29 cellular contexts compared by ENCODE assay signal in the genomic region with DNA sequence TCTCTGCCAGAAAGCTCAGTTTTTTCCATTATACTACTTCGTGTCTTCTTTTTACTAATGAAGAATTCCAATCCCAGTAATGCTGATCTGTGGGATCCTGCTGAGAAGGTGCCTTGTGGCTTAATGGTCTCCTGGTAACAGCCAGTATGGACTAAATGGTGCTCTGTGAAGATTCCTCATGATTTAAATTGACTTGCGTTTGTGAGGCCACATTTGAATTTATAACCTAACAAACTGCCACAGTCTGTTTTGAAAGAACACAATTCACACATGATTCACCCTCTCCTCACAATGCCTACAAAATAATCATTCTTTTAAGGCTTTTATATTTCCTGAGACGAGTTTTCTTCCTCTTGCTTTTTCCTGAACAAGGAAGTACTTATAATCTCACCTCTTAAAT.
DNase-seq lines count a peak whose midpoint lies in the region; ATAC-seq and TF ChIP-seq lines count a peak whose summit lies in the region.
"Had no signal": no experiment of that assay in that cellular context is flagged by ENCODE, and none has a peak within 500 bp of the region (broad histone marks: within the 10 kb centered on the region; RNA-seq: fewer than 3 reads in every experiment).

No MANE protein-coding gene starts in this region.

- H3K27ac ChIP-seq in ACC112 (ENCODE audit: low read depth, low read length) = no peak overlapping the region; the same call in 1 of the 2 replicates
- H3K27ac ChIP-seq: dorsolateral prefrontal cortex, GM23248, RWPE1, spleen, upper lobe of left lung, VCaP had no signal

- H3K4me1 ChIP-seq in ACC112 (ENCODE audit: control insufficient read depth, insufficient read depth, low read length, unreplicated experiment) = peaks cover 5% of the 10 kb centered on the region
- H3K4me1 ChIP-seq: spleen, upper lobe of left lung had no signal

- no peaks in the 10 kb centered on the region for H3K79me2 ChIP-seq in ACC112 (ENCODE audit: control insufficient read depth, insufficient read depth, low read length, unreplicated experiment)

- ATAC-seq in GM18907 (IDR thresholded peaks at IDR 0.05; ENCODE audit: unreplicated experiment) (no peak), GM18517 (IDR thresholded peaks at IDR 0.05; ENCODE audit: unreplicated experiment) (no peak)
- ATAC-seq: natural killer cell treated with Interleukin-12 subunit alpha and Interleukin-12 subunit beta and Interleukin-15 and Interleukin-18, amount 100 ng/mL, for 72 hours; right cardiac atrium had no signal

- H3K4me3 ChIP-seq in ACC112 (ENCODE audit: low read depth, low read length) (no peak overlapping the region), choroid plexus epithelial cell (ENCODE audit: low read depth, low read length) (no peak overlapping the region)
- H3K4me3 ChIP-seq: dorsolateral prefrontal cortex, GM23248, spleen, upper lobe of left lung had no signal

- no peaks in the 10 kb centered on the region for H3K36me3 Mint-ChIP-seq in mesothelial cell of epicardium
- H3K36me3 Mint-ChIP-seq: activated naive CD8-positive, alpha-beta T cell treated with anti-CD3 and anti-CD28 coated beads for 36 hours; IgD-negative memory B cell; natural killer cell treated with Interleukin-12 subunit alpha and Interleukin-12 subunit beta and Interleukin-15 and Interleukin-18, amount 100 ng/mL, for 72 hours had no signal

- peak overlapping the region; percentile 81 for H2AFZ ChIP-seq in ACC112 (ENCODE audit: low read length, unreplicated experiment)
- H2AFZ ChIP-seq: GM23248 had no signal

- no peaks in the 10 kb centered on the region for H3K9me3 Mint-ChIP-seq in mesothelial cell of epicardium

- peak overlapping the region; percentile 81 for H3K27ac Mint-ChIP-seq in mesothelial cell of epicardium
- H3K27ac Mint-ChIP-seq: activated naive CD8-positive, alpha-beta T cell treated with anti-CD3 and anti-CD28 coated beads for 36 hours; IgD-negative memory B cell; natural killer cell treated with Interleukin-12 subunit alpha and Interleukin-12 subunit beta and Interleukin-15 and Interleukin-18, amount 100 ng/mL, for 72 hours had no signal

- no peaks in the 10 kb centered on the region for H3K27me3 ChIP-seq in ACC112 (ENCODE audit: insufficient read depth, low read length)
- H3K27me3 ChIP-seq: spleen, upper lobe of left lung had no signal

- intact Hi-C loops in head of caudate nucleus (cut with DNase I) = no loop called here

- H3K27me3 Mint-ChIP-seq in mesothelial cell of epicardium (ENCODE audit: low read depth) = no peaks in the 10 kb centered on the region
- H3K27me3 Mint-ChIP-seq: activated naive CD8-positive, alpha-beta T cell treated with anti-CD3 and anti-CD28 coated beads for 36 hours; central memory CD8-positive, alpha-beta T cell; IgD-negative memory B cell; natural killer cell treated with Interleukin-12 subunit alpha and Interleukin-12 subunit beta and Interleukin-15 and Interleukin-18, amount 100 ng/mL, for 72 hours had no signal

- H3K36me3 ChIP-seq in ACC112 (ENCODE audit: insufficient read depth, low read length) = no peaks in the 10 kb centered on the region
- H3K36me3 ChIP-seq: spleen, upper lobe of left lung had no signal

- peaks cover 12% of the 10 kb centered on the region for H3K4me1 Mint-ChIP-seq in mesothelial cell of epicardium
- H3K4me1 Mint-ChIP-seq: activated naive CD8-positive, alpha-beta T cell treated with anti-CD3 and anti-CD28 coated beads for 36 hours; central memory CD8-positive, alpha-beta T cell had no signal

- TF ChIP-seq CTCF in choroid plexus epithelial cell (conservative IDR thresholded peaks at IDR 0.05; ENCODE audit: low read depth, low read length) = no peak
- no peak for TF ChIP-seq CTCF in mesothelial cell of epicardium (IDR thresholded peaks at IDR 0.05; ENCODE audit: unreplicated experiment)

- DNase-seq in M059J (ENCODE audit: low read depth) (peak; percentile 4), choroid plexus epithelial cell (ENCODE audit: low read depth) (peak; percentile 30), mesothelial cell of epicardium (ENCODE audit: low spot score in 2 of 2, unreplicated experiment in 2 of 2) (no peak), head of caudate nucleus (no peak), HK-2 (ENCODE audit: unreplicated experiment) (no peak)
- DNase-seq: activated CD4-positive, alpha-beta T cell treated with anti-CD3 and anti-CD28 coated beads for 48 hours; activated effector memory CD4-positive, alpha-beta T cell treated with anti-CD3 and anti-CD28 coated beads, Interleukin-2, amount 50 U/mL, for 16 hours; activated naive CD8-positive, alpha-beta T cell treated with anti-CD3 and anti-CD28 coated beads for 36 hours; activated T-cell treated with anti-CD3 and anti-CD28 coated beads, Interleukin-2, amount 50 U/mL, for 1 hour; C1 segment of cervical spinal cord; COR-L47; DMS79 treated with DMSO at 0.1 percent for 48 hours; dorsolateral prefrontal cortex; GM23248; kidney; NCI-H1092; NCI-H1694 treated with DMSO at 0.1 percent for 48 hours; right cardiac atrium; spleen; stimulated activated CD4-positive, alpha-beta T cell treated with anti-CD3 and anti-CD28 coated beads, Interleukin-2, amount 100 ng/mL, for 48 hours; upper lobe of left lung had no signal

- no peak overlapping the region for H3K4me3 Mint-ChIP-seq in mesothelial cell of epicardium
- H3K4me3 Mint-ChIP-seq: activated naive CD8-positive, alpha-beta T cell treated with anti-CD3 and anti-CD28 coated beads for 36 hours; central memory CD8-positive, alpha-beta T cell; IgD-negative memory B cell; natural killer cell treated with Interleukin-12 subunit alpha and Interleukin-12 subunit beta and Interleukin-15 and Interleukin-18, amount 100 ng/mL, for 72 hours had no signal

Comparison
In these comparisons a context has a peak if more than half of its experiments do, and no peak if none do; other contexts are left out.
1. DNase-seq: peak in M059J (single experiment) and choroid plexus epithelial cell (single experiment); none in mesothelial cell of epicardium (0 of 2), head of caudate nucleus (0 of 42) and HK-2 (single experiment).